9 cellular contexts compared by ENCODE assay signal in the genomic region with DNA sequence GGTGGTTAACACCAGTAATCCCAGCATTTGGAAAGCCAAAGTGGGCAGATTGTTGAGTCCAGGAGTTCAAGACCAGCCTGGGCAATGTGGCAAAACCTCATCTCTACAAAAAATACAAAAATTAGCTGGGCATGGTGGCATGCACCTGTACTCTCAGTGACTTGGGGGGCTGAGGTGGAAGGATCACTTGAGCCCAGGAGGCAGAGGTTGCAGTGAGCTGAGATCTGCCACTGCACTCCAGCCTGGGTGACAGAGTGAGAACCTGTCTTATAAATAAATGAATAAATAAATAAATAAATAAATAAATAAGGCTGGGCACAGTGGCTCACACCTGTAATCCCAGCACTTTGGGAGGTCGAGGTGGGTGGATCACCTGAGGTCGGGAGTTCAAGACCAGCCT. TPM values are rescaled to one million over a fixed set of nuclear protein-coding genes. Genes with fewer than 3 reads are reported as not detected.
"Had no signal": no experiment of that assay in that cellular context is flagged by ENCODE, and none has a peak within 500 bp of the region (broad histone marks: within the 10 kb centered on the region; RNA-seq: fewer than 3 reads in every experiment).

No MANE protein-coding gene starts in this region.

RNA-seq across cellular contexts. Expression of gene PRAMEF18, which starts 6.1 kb away (rescaled TPM):
- total RNA-seq: HepG2, HT1080, IMR-90, NCI-H460, PC-9, Peyer's patch, Right ventricle myocardium inferior, RPMI7951, SJSA1 had no signal
- polyA plus RNA-seq: HepG2, IMR-90 had no signal

RNA-seq across cellular contexts. Expression of gene PRAMEF5, which starts 21.9 kb away (rescaled TPM):
- total RNA-seq: HepG2, HT1080, IMR-90, NCI-H460, PC-9, Peyer's patch, Right ventricle myocardium inferior, RPMI7951, SJSA1 had no signal
- polyA plus RNA-seq: HepG2, IMR-90 had no signal

RNA-seq across cellular contexts. Expression of gene PRAMEF13, which starts 30.8 kb away (rescaled TPM):
- total RNA-seq: HepG2, HT1080, IMR-90, NCI-H460, PC-9, Peyer's patch, Right ventricle myocardium inferior, RPMI7951, SJSA1 had no signal
- polyA plus RNA-seq: HepG2, IMR-90 had no signal

RNA-seq across cellular contexts. Expression of gene PRAMEF8, which starts 52.9 kb away (rescaled TPM):
- total RNA-seq: HepG2, HT1080, IMR-90, NCI-H460, PC-9, Peyer's patch, Right ventricle myocardium inferior, RPMI7951, SJSA1 had no signal
- polyA plus RNA-seq: HepG2, IMR-90 had no signal
